ENCODE assay signal across 8 cellular contexts in genomic region chr9:119961774-119962408, GRCh38.
DNase-seq lines count a peak whose midpoint lies in the region; ATAC-seq and TF ChIP-seq lines count a peak whose summit lies in the region.

No MANE protein-coding gene starts in this region.

- H3K27ac ChIP-seq in AG04450 (ENCODE audit: low read depth, low read length): no peak overlapping the region

- H3K4me1 Mint-ChIP-seq in type B pancreatic cell (ENCODE audit: unreplicated experiment): peaks cover 12% of the 10 kb centered on the region

- intact Hi-C loops in left ventricle myocardium superior (cut with micrococcal nuclease): no loop called here

- no peak overlapping the region for H3K4me3 ChIP-seq in AG04450 (ENCODE audit: low read depth, low read length)

- peak; percentile 85 for TF ChIP-seq CTCF in AG04450 (IDR thresholded peaks at IDR 0.05; ENCODE audit: low read depth, low read length)
- TF ChIP-seq CTCF in type B pancreatic cell (conservative IDR thresholded peaks at IDR 0.05): peak; percentile 85

- DNase-seq in AG04450 (ENCODE audit: low read depth, low spot score) (no peak), UCSD-AML1 (lab: John Stamatoyannopoulos, UW; ENCODE audit: unreplicated experiment) (peak; percentile 33), left ventricle myocardium superior (peak; percentile 56), type B pancreatic cell (ENCODE audit: extremely low spot score, unreplicated experiment) (no peak), occipital lobe (lab: John Stamatoyannopoulos, UW) (no peak)

- no peak overlapping the region for H3K27ac Mint-ChIP-seq in type B pancreatic cell

- no peaks in the 10 kb centered on the region for H3K9me3 Mint-ChIP-seq in type B pancreatic cell

- peaks cover 22% of the 10 kb centered on the region for H3K27me3 Mint-ChIP-seq in type B pancreatic cell

- ATAC-seq in GM21619 (IDR thresholded peaks at IDR 0.05; ENCODE audit: unreplicated experiment) (peak; percentile 61), left ventricle myocardium superior (no peak), HG03457 (IDR thresholded peaks at IDR 0.05; ENCODE audit: unreplicated experiment) (no peak), GM18861 (IDR thresholded peaks at IDR 0.05; ENCODE audit: unreplicated experiment) (no peak)

- no peaks in the 10 kb centered on the region for H3K27me3 ChIP-seq in AG04450 (ENCODE audit: control insufficient read depth, insufficient read depth, low read length)

- H3K4me3 Mint-ChIP-seq in type B pancreatic cell: no peak overlapping the region

- POLR2A ChIA-PET in AG04450 (lab: Yijun Ruan, JAX): no interaction called here

- CTCF ChIA-PET in AG04450 (lab: Charles Lee): interaction anchor here (0.8 to 3.3 kb wide), 2 partner anchors 35 to 515 kb away, joined by 3 to 16 read pairs; no protein-coding TSS in a partner anchor

- no peaks in the 10 kb centered on the region for H3K36me3 Mint-ChIP-seq in type B pancreatic cell

- no peaks in the 10 kb centered on the region for H3K9me3 ChIP-seq in AG04450 (ENCODE audit: control insufficient read depth, insufficient read depth, low read length)

Comparison
In these comparisons a context has a peak if more than half of its experiments do, and no peak if none do; other contexts are left out.
1. DNase-seq: peak in UCSD-AML1 (single experiment) and left ventricle myocardium superior (single experiment); none in AG04450 (single experiment), type B pancreatic cell (single experiment) and occipital lobe (single experiment).